Comparison of ENCODE assay signal across 8 cellular contexts in genomic region chrX:54439967-54440871, GRCh38. TPM values are rescaled to one million over a fixed set of nuclear protein-coding genes. Genes with fewer than 3 reads are reported as not detected.
A peak's percentile ranks its signal among the peaks of the same experiment; 100 is the strongest.
DNase-seq lines count a peak whose midpoint lies in the region; FAIRE-seq and TF ChIP-seq lines count a peak whose summit lies in the region.

TSR2 (plus strand) TSS chrX:54440404; CDS start chrX:54440422, 18 bp downstream.

- no peaks in the 10 kb centered on the region for H3K9me3 ChIP-seq in HAP-1
- no peaks in the 10 kb centered on the region for H3K9me3 ChIP-seq in neuron (ENCODE audit: low read length)

- TF ChIP-seq CTCF in foreskin fibroblast (IDR thresholded peaks at IDR 0.05; ENCODE audit: low read depth, low read length), result peak; percentile 2

- in situ Hi-C loops in HAP-1 (cut with MboI; ENCODE audit: low sequenced_read_pairs), result no loop called here

- H3K4me3 ChIP-seq in HAP-1 (peak within 1 kb of the TSS; percentile 95), foreskin fibroblast (ENCODE audit: low read depth in 1 of 2, low read length in 2 of 2) (peak within 1 kb of the TSS; percentile 86 to 89), neuron (ENCODE audit: low read length) (peak within 1 kb of the TSS; percentile 92)

- peak within 1 kb of the TSS; percentile 79 for H2AFZ ChIP-seq in neuron (ENCODE audit: low read depth, low read length)

- DNase-seq in HAP-1 (ENCODE audit: low spot score in 2 of 2), result peak; percentile 92 to 94
- peak; percentile 92 for DNase-seq in M059J (ENCODE audit: low read depth)
- DNase-seq in SHP77 treated with DMSO at 0.1 percent for 48 hours (lab: John Stamatoyannopoulos, UW), result peak; percentile 99
- DNase-seq in activated gamma-delta T cell (lab: John Stamatoyannopoulos, UW), result peak; percentile 57
- peak; percentile 77 to 89 for DNase-seq in foreskin fibroblast
- peak; percentile 80 for DNase-seq in stromal cell of bone marrow (ENCODE audit: low read depth)

- FAIRE-seq in G401.6 (lab: Jason Lieb, UNC), result peak; percentile 90

- H3K27me3 ChIP-seq in HAP-1 (ENCODE audit: low read depth) (no peaks in the 10 kb centered on the region), neuron (ENCODE audit: insufficient read depth, low read length) (no peaks in the 10 kb centered on the region)

- H3K36me3 ChIP-seq in HAP-1 (replicated peaks) (peaks cover 34% of the 10 kb centered on the region), neuron (ENCODE audit: insufficient read depth, low read length) (peaks cover 5% of the 10 kb centered on the region)

- H3K4me1 ChIP-seq in HAP-1 (peaks cover 12% of the 10 kb centered on the region), neuron (ENCODE audit: insufficient read depth, low read length) (peaks cover 14% of the 10 kb centered on the region)

RNA-seq across cellular contexts. Expression of gene TSR2, which starts in this region (rescaled TPM):
- 38.7 and 41.4 TPM in 2 replicates for total RNA-seq in M059J (2014; rRNA removed; shearing (Covaris generic))

Comparison
In these comparisons a context has a peak if more than half of its experiments do, and no peak if none do; other contexts are left out.
1. Peak in every context shown above with its lines: DNase-seq and H3K4me3 ChIP-seq.